In the genomic region with DNA sequence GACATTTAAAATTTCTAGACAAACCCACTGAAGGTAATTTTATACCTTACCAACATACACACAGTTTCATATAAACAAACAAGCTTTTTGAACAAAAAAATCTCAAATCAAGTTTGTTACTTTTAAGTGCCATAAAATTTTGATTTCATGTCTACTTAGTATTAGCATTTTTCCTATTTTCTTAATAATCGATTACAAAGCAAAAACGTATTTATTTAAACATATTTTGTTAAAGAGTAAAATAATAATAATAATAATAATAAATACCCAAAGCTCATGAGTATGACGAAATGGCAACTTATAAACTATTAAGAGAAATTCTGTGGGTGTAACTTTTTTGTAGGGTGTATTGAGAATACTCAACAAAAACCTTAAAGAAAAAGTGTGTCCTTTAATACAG, we compare ENCODE assay signal across 23 cellular contexts.
DNase-seq lines count a peak whose midpoint lies in the region; ATAC-seq, FAIRE-seq and TF ChIP-seq lines count a peak whose summit lies in the region.
"Had no signal": no experiment of that assay in that cellular context is flagged by ENCODE, and none has a peak within 500 bp of the region (broad histone marks: within the 10 kb centered on the region; RNA-seq: fewer than 3 reads in every experiment).

No MANE protein-coding gene starts in this region.

- no peak overlapping the region for H3K18ac ChIP-seq in mesenchymal stem cell (ENCODE audit: low read depth in 1 of 2, low read length in 2 of 2)

- H4K91ac ChIP-seq in mesenchymal stem cell (ENCODE audit: low read length), result no peak overlapping the region

- H2AK5ac ChIP-seq in mesenchymal stem cell (ENCODE audit: low read length, severe bottlenecking), result no peak overlapping the region

- CTCF ChIA-PET in endothelial cell of umbilical vein (lab: Charles Lee), result interaction anchor here (1.0 to 3.4 kb wide), 4 partner anchors 9 to 503 kb away, joined by 3 to 14 read pairs (median 4); no protein-coding TSS in a partner anchor

- H3K23ac ChIP-seq in mesenchymal stem cell (ENCODE audit: low read length in 2 of 2), result no peak overlapping the region

- H4K20me1 ChIP-seq in endothelial cell of umbilical vein (replicated peaks; ENCODE audit: control insufficient read depth, extremely low read depth, insufficient read depth, low read length), result no peaks in the 10 kb centered on the region

- H3K27me3 ChIP-seq in endothelial cell of umbilical vein (ENCODE audit: control insufficient read depth in 2 of 2, insufficient read depth in 2 of 2, low read length in 2 of 2), result no peaks in the 10 kb centered on the region
- H3K27me3 ChIP-seq in mesenchymal stem cell (ENCODE audit: control insufficient read depth in 1 of 2, insufficient read depth in 1 of 2, low read length in 2 of 2), result no peaks in the 10 kb centered on the region
- H3K27me3 ChIP-seq: BE2C; BLaER1 treated with 17β-estradiol and CSF1 and Interleukin-3, amounts not matched to agents 10 nM and 100 nM had no signal

- H2BK15ac ChIP-seq in mesenchymal stem cell (ENCODE audit: low read depth, poor library complexity, severe bottlenecking), result no peak overlapping the region

- ATAC-seq in GM18873 (IDR thresholded peaks at IDR 0.05; ENCODE audit: low FRiP score, unreplicated experiment), result no peak
- ATAC-seq: A549, GM12878 had no signal

- H3K4me1 ChIP-seq in endothelial cell of umbilical vein (ENCODE audit: control insufficient read depth, extremely low read depth, insufficient read depth, low read length) (peaks cover 25% of the 10 kb centered on the region), mesenchymal stem cell (ENCODE audit: control insufficient read depth, insufficient read depth, low read depth, low read length) (peaks cover 2% of the 10 kb centered on the region)
- H3K4me1 ChIP-seq: A549; BE2C; BLaER1 treated with 17β-estradiol and CSF1 and Interleukin-3, amounts not matched to agents 10 nM and 100 nM had no signal

- peaks cover 4 to 5% of the 10 kb centered on the region in 2 experiments for H3K36me3 ChIP-seq in endothelial cell of umbilical vein (ENCODE audit: control insufficient read depth in 2 of 2, extremely low read depth in 1 of 2, insufficient read depth in 2 of 2, low read length in 2 of 2)
- peaks cover 6 to 43% of the 10 kb centered on the region in 2 experiments for H3K36me3 ChIP-seq in mesenchymal stem cell (ENCODE audit: control insufficient read depth in 1 of 2, insufficient read depth in 2 of 2, low read depth in 1 of 2, low read length in 2 of 2)

- POLR2A ChIA-PET in endothelial cell of umbilical vein (lab: Charles Lee), result no interaction called here

- H3K79me1 ChIP-seq in mesenchymal stem cell (replicated peaks; ENCODE audit: low read length, poor library complexity, severe bottlenecking), result peaks cover 9% of the 10 kb centered on the region

- no peak overlapping the region for H3K4ac ChIP-seq in mesenchymal stem cell (ENCODE audit: low read depth in 1 of 2, low read length in 2 of 2)

- H3K79me2 ChIP-seq in endothelial cell of umbilical vein (ENCODE audit: control insufficient read depth, insufficient read depth, low read length), result no peaks in the 10 kb centered on the region

- no peak overlapping the region for H3K9ac ChIP-seq in endothelial cell of umbilical vein (replicated peaks; ENCODE audit: extremely low read depth, insufficient read depth, low read length)
- peak overlapping the region; percentile 64 for H3K9ac ChIP-seq in mesenchymal stem cell (ENCODE audit: low read length)
- H3K9ac ChIP-seq: BLaER1 treated with 17β-estradiol and CSF1 and Interleukin-3, amounts not matched to agents 10 nM and 100 nM had no signal

- no peak overlapping the region for H3K14ac ChIP-seq in mesenchymal stem cell (ENCODE audit: low read length in 2 of 2)

- BruUV-seq in endothelial cell of umbilical vein (replicated peaks; lab: Mats Ljungman, UMichigan), result no TSS peak

- no peaks in the 10 kb centered on the region for H3K9me1 ChIP-seq in endothelial cell of umbilical vein (replicated peaks; ENCODE audit: control insufficient read depth, extremely low read depth, insufficient read depth, low read length)

- TF ChIP-seq POLR2A in endothelial cell of umbilical vein (IDR thresholded peaks at IDR 0.05; ENCODE audit: low read depth, low read length), result no peak

- H2AFZ ChIP-seq in endothelial cell of umbilical vein (ENCODE audit: low read depth, low read length) (no peak overlapping the region), mesenchymal stem cell (ENCODE audit: low read depth, low read length) (no peak overlapping the region)

- WGBS in mesenchymal stem cell, result no CpG with 5 or more reads among the region's 3 CpGs

- no peaks in the 10 kb centered on the region for H3K9me3 ChIP-seq in endothelial cell of umbilical vein (replicated peaks; ENCODE audit: control insufficient read depth, insufficient read depth, low read length)
- no peaks in the 10 kb centered on the region for H3K9me3 ChIP-seq in mesenchymal stem cell (ENCODE audit: control insufficient read depth, low read length)
- H3K9me3 ChIP-seq: A549; BE2C; BLaER1 treated with 17β-estradiol and CSF1 and Interleukin-3, amounts not matched to agents 10 nM and 100 nM had no signal

- H3K4me3 ChIP-seq in endothelial cell of umbilical vein (replicated peaks in 1 of 3; ENCODE audit: insufficient read depth in 1 of 3, low read depth in 1 of 3, low read length in 3 of 3) (no peak overlapping the region), mesenchymal stem cell (ENCODE audit: insufficient read depth in 1 of 2, low read depth in 1 of 2, low read length in 2 of 2) (no peak overlapping the region)
- H3K4me3 ChIP-seq: A549; BLaER1 treated with 17β-estradiol and CSF1 and Interleukin-3, amounts not matched to agents 10 nM and 100 nM; GM12878 had no signal

- H2BK120ac ChIP-seq in mesenchymal stem cell (ENCODE audit: low read depth, low read length), result no peak overlapping the region

- H2BK12ac ChIP-seq in mesenchymal stem cell (ENCODE audit: low read length in 2 of 2), result no peak overlapping the region

- DNase-seq in RCC 7860 (ENCODE audit: low spot score) (no peak), endothelial cell of umbilical vein (ENCODE audit: low read depth, low spot score) (no peak), mesenchymal stem cell (no peak), GDM1 (lab: John Stamatoyannopoulos, UW) (no peak), DMS 273 treated with DMSO at 0.1 percent for 48 hours (lab: John Stamatoyannopoulos, UW) (no peak)
- no peak for DNase-seq in activated effector memory CD4-positive, alpha-beta T cell treated with anti-CD3 and anti-CD28 coated beads, Interleukin-2, amount 50 U/mL, for 16 hours
- DNase-seq: ACHN; AML-193; BE2C; CD4-positive, alpha-beta T cell; CD8-positive, alpha-beta memory T cell; DMS53; DMS79 treated with DMSO at 0.1 percent for 48 hours; H7; HCEC 1CT had no signal

- H3K4me2 ChIP-seq in endothelial cell of umbilical vein (ENCODE audit: insufficient read depth, low read length), result no peak overlapping the region
- H3K4me2 ChIP-seq in mesenchymal stem cell (ENCODE audit: low read length, poor library complexity, severe bottlenecking), result no peak overlapping the region
- H3K4me2 ChIP-seq: A549; BLaER1 treated with 17β-estradiol and CSF1 and Interleukin-3, amounts not matched to agents 10 nM and 100 nM had no signal

- H3K27ac ChIP-seq in endothelial cell of umbilical vein (ENCODE audit: insufficient read depth, low read depth, low read length) (peak overlapping the region; percentile 61), mesenchymal stem cell (ENCODE audit: low read length, poor library complexity, severe bottlenecking) (no peak overlapping the region)
- H3K27ac ChIP-seq: 22Rv1; A549; BLaER1 treated with 17β-estradiol and CSF1 and Interleukin-3, amounts not matched to agents 10 nM and 100 nM had no signal

- intact Hi-C loops in endothelial cell of umbilical vein (cut with micrococcal nuclease), result no loop called here

- no peak for TF ChIP-seq CTCF in endothelial cell of umbilical vein (IDR thresholded peaks at IDR 0.05; ENCODE audit: extremely low read depth in 1 of 2, insufficient read depth in 1 of 2, low read depth in 1 of 2, low read length in 2 of 2)

- FAIRE-seq in A204.1 (lab: Jason Lieb, UNC), result peak; percentile 92
- peak; percentile 69 for FAIRE-seq in RCC 7860 (lab: Jason Lieb, UNC)
- no peak for FAIRE-seq in endothelial cell of umbilical vein (lab: Jason Lieb, UNC)
- FAIRE-seq: A549, D721Med, GM12878, H1 had no signal

- H2BK5ac ChIP-seq in mesenchymal stem cell (ENCODE audit: low read depth, low read length, poor library complexity, severe bottlenecking), result no peak overlapping the region

- dilution Hi-C loops in endothelial cell of umbilical vein (cut with MboI; ENCODE audit: extremely low pct_ligation_motif_present, low sequenced_read_pairs), result no loop called here

- H4K8ac ChIP-seq in mesenchymal stem cell (ENCODE audit: low read length), result no peak overlapping the region

TF ChIP-seq in endothelial cell of umbilical vein, 7 proteins besides CTCF, POLR2A, EP300 and RAD21:
- TF ChIP-seq POLR2AphosphoS5 (IDR thresholded peaks at IDR 0.05; ENCODE audit: insufficient read depth, low read depth, low read length) (no peak), EZH2 (IDR thresholded peaks at IDR 0.05; ENCODE audit: borderline replicate concordance, low read depth, low read length, severe bottlenecking) (no peak), FOS (IDR thresholded peaks at IDR 0.05; ENCODE audit: borderline replicate concordance, insufficient read depth, low read length) (no peak), GATA2 (IDR thresholded peaks at IDR 0.05; ENCODE audit: insufficient read depth, insufficient read length, low read depth, low read length) (no peak), MYC (IDR thresholded peaks at IDR 0.05; ENCODE audit: low read depth, low read length) (no peak), JUN (IDR thresholded peaks at IDR 0.05; ENCODE audit: borderline replicate concordance, insufficient read depth, insufficient read length, low read depth) (no peak)
- TF ChIP-seq, protein P1, sequence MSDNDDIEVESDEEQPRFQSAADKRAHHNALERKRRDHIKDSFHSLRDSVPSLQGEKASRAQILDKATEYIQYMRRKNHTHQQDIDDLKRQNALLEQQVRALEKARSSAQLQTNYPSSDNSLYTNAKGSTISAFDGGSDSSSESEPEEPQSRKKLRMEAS (IDR thresholded peaks at IDR 0.05; ENCODE audit: insufficient read depth, insufficient read length), result no peak
TF ChIP-seq in endothelial cell of umbilical vein: peak in this region for 0.
